Comparison of ENCODE assay signal across 8 cellular contexts in genomic region chr5:79235222-79235577, GRCh38. TPM values are rescaled to one million over a fixed set of nuclear protein-coding genes. Genes with fewer than 3 reads are reported as not detected.
DNase-seq lines count a peak whose midpoint lies in the region; ATAC-seq and TF ChIP-seq lines count a peak whose summit lies in the region.

No MANE protein-coding gene starts in this region.

- H3K18ac ChIP-seq in trophoblast cell (ENCODE audit: low read length): no peak overlapping the region

- peaks cover 5 to 6% of the 10 kb centered on the region in 2 donors for H3K36me3 Mint-ChIP-seq in CD14-positive monocyte

- peaks cover 26% of the 10 kb centered on the region for H3K4me1 Mint-ChIP-seq in CD14-positive monocyte

- no peak overlapping the region for H4K8ac ChIP-seq in trophoblast cell (ENCODE audit: low read depth, low read length)

- peak overlapping the region; percentile 94 to 97 for H3K4me3 Mint-ChIP-seq in CD14-positive monocyte

- no peaks in the 10 kb centered on the region for H3K36me3 ChIP-seq in trophoblast cell (ENCODE audit: control insufficient read depth in 1 of 2, insufficient read depth in 2 of 2, low read length in 2 of 2)

- no peak overlapping the region for H2BK5ac ChIP-seq in trophoblast cell (ENCODE audit: low read depth, low read length, poor library complexity)

- no peak overlapping the region for H3K4ac ChIP-seq in trophoblast cell (ENCODE audit: low read depth, low read length)

- H3K27ac Mint-ChIP-seq in CD14-positive monocyte: peak overlapping the region; percentile 82 to 92 (median 87)

- WGBS in trophoblast cell (ENCODE audit: extremely low coverage, insufficient coverage, insufficient read length): no CpG with 5 or more reads among the region's 2 CpGs

- H3K79me2 ChIP-seq in trophoblast cell (ENCODE audit: control insufficient read depth, insufficient read depth, low read length, poor library complexity): peaks cover 2% of the 10 kb centered on the region

- no peak overlapping the region for H3K23ac ChIP-seq in trophoblast cell (ENCODE audit: low read length)

- intact Hi-C loops in CD14-positive monocyte (cut with micrococcal nuclease): no loop called here

- H3K27me3 Mint-ChIP-seq in CD14-positive monocyte (ENCODE audit: low read depth in 3 of 3): peaks cover 19 to 30% (median 27%) of the 10 kb centered on the region in 3 donors

- H3K9me3 ChIP-seq in trophoblast cell (ENCODE audit: insufficient read depth, low read depth, low read length): no peaks in the 10 kb centered on the region

- no peak overlapping the region for H2BK120ac ChIP-seq in trophoblast cell (ENCODE audit: insufficient read depth, low read length, poor library complexity)

- ATAC-seq in GM21529 (IDR thresholded peaks at IDR 0.05; ENCODE audit: unreplicated experiment): peak; percentile 17
- peak; percentile 24 for ATAC-seq in esophagus mucosa

- H3K4me1 ChIP-seq in trophoblast cell (ENCODE audit: control insufficient read depth in 1 of 2, insufficient read depth in 2 of 2, low read length in 2 of 2): no peaks in the 10 kb centered on the region

- no peak overlapping the region for H3K9ac ChIP-seq in trophoblast cell (ENCODE audit: low read length)

- no peak overlapping the region for H3K4me3 ChIP-seq in trophoblast cell (ENCODE audit: low read depth, low read length)

- H3K9me3 Mint-ChIP-seq in CD14-positive monocyte: peaks cover 0 to 14% (median 0%) of the 10 kb centered on the region in 7 donors

- H2BK12ac ChIP-seq in trophoblast cell (ENCODE audit: low read length): no peak overlapping the region

- TF ChIP-seq CTCF in CD14-positive monocyte (IDR thresholded peaks at IDR 0.05): no peak

- no peak overlapping the region for H4K91ac ChIP-seq in trophoblast cell (ENCODE audit: low read depth, low read length)

- peaks cover 5% of the 10 kb centered on the region for H3K79me1 ChIP-seq in trophoblast cell (ENCODE audit: low read length)

- H2AFZ ChIP-seq in trophoblast cell (ENCODE audit: insufficient read depth, low read length, poor library complexity): no peak overlapping the region

- H3K14ac ChIP-seq in trophoblast cell (ENCODE audit: low read length): no peak overlapping the region

- H2AK5ac ChIP-seq in trophoblast cell (ENCODE audit: low read length): no peak overlapping the region

- H3K4me2 ChIP-seq in trophoblast cell (ENCODE audit: low read length): peak overlapping the region; percentile 77

- no peaks in the 10 kb centered on the region for H3K27me3 ChIP-seq in trophoblast cell (ENCODE audit: insufficient read depth, low read length)

- DNase-seq in CD14-positive monocyte (ENCODE audit: low spot score): no peak
- DNase-seq in RKO (ENCODE audit: low spot score): peak; percentile 50
- peak in 1 of 2 donors; percentile 37 for DNase-seq in trophoblast cell
- DNase-seq in amygdala (lab: John Stamatoyannopoulos, UW): no peak
- no peak for DNase-seq in middle frontal gyrus (ENCODE audit: extremely low spot score, low spot score)
- DNase-seq in NCI-H2171 (lab: John Stamatoyannopoulos, UW): no peak

- no peak overlapping the region for H4K12ac ChIP-seq in trophoblast cell (ENCODE audit: low read depth, low read length)

- no peak overlapping the region for H3K27ac ChIP-seq in trophoblast cell (ENCODE audit: low read depth, low read length)

RNA-seq across cellular contexts. Expression of gene JMY, which starts 0.7 kb away (rescaled TPM):
- polyA plus RNA-seq in CD14-positive monocyte: 1 to 10 TPM in 1 of 2 donors, under 1 TPM in 1; 0.60 to 1.1 TPM
- 6.7 TPM for total RNA-seq in esophagus mucosa
- 3.3 TPM in 2 replicates for polyA plus RNA-seq in trophoblast cell (2013)
